In the genomic region with DNA sequence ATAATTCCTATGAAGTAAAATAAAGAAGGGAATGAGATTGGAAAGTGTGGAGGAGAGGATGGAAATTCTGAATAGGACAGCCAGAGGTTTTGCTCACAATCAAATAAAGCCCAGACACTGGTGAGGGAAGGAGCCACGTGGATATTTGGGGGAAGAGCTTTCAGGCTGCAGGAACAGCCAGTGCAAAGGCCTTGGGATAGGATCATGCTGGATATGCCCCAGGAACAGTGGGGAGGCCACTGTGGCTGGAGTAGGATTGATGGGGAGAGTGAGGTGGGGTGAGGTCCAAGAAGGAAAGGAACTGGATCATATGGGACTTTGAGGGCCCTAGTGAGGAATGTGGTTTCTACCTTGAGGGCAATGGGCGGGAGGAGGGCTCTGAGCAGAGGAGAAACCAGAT, we compare ENCODE assay signal across 1 cellular context.
A peak's percentile ranks its signal among the peaks of the same experiment; 100 is the strongest.
TF ChIP-seq lines count a peak whose summit lies in the region.

No MANE protein-coding gene starts in this region.

TF ChIP-seq in HEK293, 187 proteins besides CTCF, POLR2A, EP300 and RAD21 (continued from another document):
- TF ChIP-seq, protein P1, sequence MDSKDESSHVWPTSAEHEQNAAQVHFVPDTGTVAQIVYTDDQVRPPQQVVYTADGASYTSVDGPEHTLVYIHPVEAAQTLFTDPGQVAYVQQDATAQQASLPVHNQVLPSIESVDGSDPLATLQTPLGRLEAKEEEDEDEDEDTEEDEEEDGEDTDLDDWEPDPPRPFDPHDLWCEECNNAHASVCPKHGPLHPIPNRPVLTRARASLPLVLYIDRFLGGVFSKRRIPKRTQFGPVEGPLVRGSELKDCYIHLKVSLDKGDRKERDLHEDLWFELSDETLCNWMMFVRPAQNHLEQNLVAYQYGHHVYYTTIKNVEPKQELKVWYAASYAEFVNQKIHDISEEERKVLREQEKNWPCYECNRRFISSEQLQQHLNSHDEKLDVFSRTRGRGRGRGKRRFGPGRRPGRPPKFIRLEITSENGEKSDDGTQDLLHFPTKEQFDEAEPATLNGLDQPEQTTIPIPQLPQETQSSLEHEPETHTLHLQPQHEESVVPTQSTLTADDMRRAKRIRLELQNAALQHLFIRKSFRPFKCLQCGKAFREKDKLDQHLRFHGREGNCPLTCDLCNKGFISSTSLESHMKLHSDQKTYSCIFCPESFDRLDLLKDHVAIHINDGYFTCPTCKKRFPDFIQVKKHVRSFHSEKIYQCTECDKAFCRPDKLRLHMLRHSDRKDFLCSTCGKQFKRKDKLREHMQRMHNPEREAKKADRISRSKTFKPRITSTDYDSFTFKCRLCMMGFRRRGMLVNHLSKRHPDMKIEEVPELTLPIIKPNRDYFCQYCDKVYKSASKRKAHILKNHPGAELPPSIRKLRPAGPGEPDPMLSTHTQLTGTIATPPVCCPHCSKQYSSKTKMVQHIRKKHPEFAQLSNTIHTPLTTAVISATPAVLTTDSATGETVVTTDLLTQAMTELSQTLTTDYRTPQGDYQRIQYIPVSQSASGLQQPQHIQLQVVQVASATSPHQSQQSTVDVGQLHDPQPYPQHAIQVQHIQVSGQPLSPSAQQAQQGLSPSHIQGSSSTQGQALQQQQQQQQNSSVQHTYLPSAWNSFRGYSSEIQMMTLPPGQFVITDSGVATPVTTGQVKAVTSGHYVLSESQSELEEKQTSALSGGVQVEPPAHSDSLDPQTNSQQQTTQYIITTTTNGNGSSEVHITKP (tag by site-specific recombination; IDR thresholded peaks at IDR 0.05), result peak; percentile 97
